19 cellular contexts compared by ENCODE assay signal in the genomic region with DNA sequence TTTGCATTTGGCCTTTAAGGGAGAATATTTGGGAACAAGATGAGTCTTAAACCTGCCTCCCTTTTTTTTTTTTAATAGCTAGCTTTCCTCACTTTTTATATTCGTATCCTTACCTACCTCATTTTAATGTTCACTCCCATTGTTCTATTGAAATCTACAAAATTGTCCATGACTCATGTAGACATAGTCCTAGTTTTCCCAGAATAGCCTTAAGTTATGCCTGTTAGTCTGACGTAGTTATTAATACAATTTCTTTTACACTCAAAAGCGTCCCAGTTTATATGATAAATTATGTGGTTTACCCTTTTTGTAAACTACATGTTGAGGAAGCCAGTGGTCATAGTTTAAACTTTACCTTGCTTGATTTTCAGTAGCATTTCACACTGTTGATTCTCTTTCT.
"Had no signal": no experiment of that assay in that cellular context is flagged by ENCODE, and none has a peak within 500 bp of the region (broad histone marks: within the 10 kb centered on the region; RNA-seq: fewer than 3 reads in every experiment).

No MANE protein-coding gene starts in this region.

- H3K27me3 ChIP-seq: gastrocnemius medialis, ovary, stomach, transverse colon had no signal

- DNase-seq: effector memory CD8-positive, alpha-beta T cell; erythroblast; gastrocnemius medialis; glutamatergic neuron; immature natural killer cell; kidney; left cardiac atrium; left ventricle myocardium inferior; lower lobe of right lung; natural killer cell; ovary; right cardiac atrium; small intestine; stimulated activated CD4-positive, alpha-beta T cell treated with anti-CD3 and anti-CD28 coated beads, Interleukin-12 subunit alpha, Interleukin-12 subunit beta, amount 100 ng/mL, for 4 hours; stimulated activated naive CD4-positive, alpha-beta T cell; stomach; substantia nigra; transverse colon had no signal

- ATAC-seq: effector memory CD8-positive, alpha-beta T cell; gastrocnemius medialis; left cardiac atrium; lower lobe of right lung; natural killer cell; right cardiac atrium had no signal

- H3K27ac ChIP-seq: gastrocnemius medialis, left ventricle myocardium inferior, lower lobe of right lung, ovary, stomach, thoracic aorta, transverse colon had no signal

- H3K36me3 ChIP-seq: ovary, thoracic aorta had no signal

- H3K4me3 ChIP-seq: gastrocnemius medialis, left ventricle myocardium inferior, lower lobe of right lung, ovary, stomach, thoracic aorta, transverse colon had no signal

- H3K9me3 ChIP-seq: gastrocnemius medialis, left ventricle myocardium inferior, lower lobe of right lung, ovary, stomach, thoracic aorta, transverse colon had no signal

- H3K4me1 ChIP-seq: lower lobe of right lung, stomach, transverse colon had no signal
